Comparison of ENCODE assay signal across 1 cellular context in the genomic region with DNA sequence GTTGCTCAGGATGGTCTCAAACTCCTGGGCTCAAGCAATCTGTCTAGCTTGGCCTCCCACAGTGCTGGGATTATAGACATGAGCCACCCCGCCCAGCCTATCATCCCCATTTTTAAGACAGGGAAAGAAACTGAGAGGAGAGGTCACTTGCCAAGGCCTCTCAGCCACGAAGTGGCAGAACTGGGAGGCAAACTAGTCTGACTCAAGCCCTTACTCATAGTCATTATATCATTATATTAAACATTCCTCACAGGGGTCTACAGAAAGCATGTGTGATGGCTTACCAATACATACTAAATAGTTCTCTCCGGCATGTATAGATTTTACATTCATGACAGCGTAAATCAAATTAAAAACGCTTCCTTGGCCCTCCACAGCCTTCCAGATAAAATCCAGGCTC.
TF ChIP-seq lines count a peak whose summit lies in the region.

No MANE protein-coding gene starts in this region.

TF ChIP-seq in A549, 52 proteins besides CTCF, POLR2A, EP300 and RAD21:
- TF ChIP-seq, protein P1, sequence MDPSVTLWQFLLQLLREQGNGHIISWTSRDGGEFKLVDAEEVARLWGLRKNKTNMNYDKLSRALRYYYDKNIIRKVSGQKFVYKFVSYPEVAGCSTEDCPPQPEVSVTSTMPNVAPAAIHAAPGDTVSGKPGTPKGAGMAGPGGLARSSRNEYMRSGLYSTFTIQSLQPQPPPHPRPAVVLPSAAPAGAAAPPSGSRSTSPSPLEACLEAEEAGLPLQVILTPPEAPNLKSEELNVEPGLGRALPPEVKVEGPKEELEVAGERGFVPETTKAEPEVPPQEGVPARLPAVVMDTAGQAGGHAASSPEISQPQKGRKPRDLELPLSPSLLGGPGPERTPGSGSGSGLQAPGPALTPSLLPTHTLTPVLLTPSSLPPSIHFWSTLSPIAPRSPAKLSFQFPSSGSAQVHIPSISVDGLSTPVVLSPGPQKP (IDR thresholded peaks at IDR 0.05; ENCODE audit: low read depth, low read length) = no peak
- TF ChIP-seq CBX2 (IDR thresholded peaks at IDR 0.05; ENCODE audit: borderline replicate concordance, low read depth) = no peak
- no peak for TF ChIP-seq ZNF302 (CRISPR knock-in tag; IDR thresholded peaks at IDR 0.05)
- no peak for TF ChIP-seq ESRRA (IDR thresholded peaks at IDR 0.05; ENCODE audit: borderline replicate concordance, low read length)
- no peak for TF ChIP-seq HEYL (CRISPR knock-in tag; IDR thresholded peaks at IDR 0.05)
- no peak for TF ChIP-seq GATA3 (IDR thresholded peaks at IDR 0.05; ENCODE audit: borderline replicate concordance)
- TF ChIP-seq SREBF2 (IDR thresholded peaks at IDR 0.05) = no peak
- TF ChIP-seq, protein P2, sequence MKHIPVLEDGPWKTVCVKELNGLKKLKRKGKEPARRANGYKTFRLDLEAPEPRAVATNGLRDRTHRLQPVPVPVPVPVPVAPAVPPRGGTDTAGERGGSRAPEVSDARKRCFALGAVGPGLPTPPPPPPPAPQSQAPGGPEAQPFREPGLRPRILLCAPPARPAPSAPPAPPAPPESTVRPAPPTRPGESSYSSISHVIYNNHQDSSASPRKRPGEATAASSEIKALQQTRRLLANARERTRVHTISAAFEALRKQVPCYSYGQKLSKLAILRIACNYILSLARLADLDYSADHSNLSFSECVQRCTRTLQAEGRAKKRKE (CRISPR knock-in tag; IDR thresholded peaks at IDR 0.05; ENCODE audit: low read depth) = no peak
- no peak for TF ChIP-seq EHF (CRISPR knock-in tag; IDR thresholded peaks at IDR 0.05)
- no peak for TF ChIP-seq RARB (CRISPR knock-in tag; IDR thresholded peaks at IDR 0.05)
